Comparison of ENCODE assay signal across 10 cellular contexts in the genomic region with DNA sequence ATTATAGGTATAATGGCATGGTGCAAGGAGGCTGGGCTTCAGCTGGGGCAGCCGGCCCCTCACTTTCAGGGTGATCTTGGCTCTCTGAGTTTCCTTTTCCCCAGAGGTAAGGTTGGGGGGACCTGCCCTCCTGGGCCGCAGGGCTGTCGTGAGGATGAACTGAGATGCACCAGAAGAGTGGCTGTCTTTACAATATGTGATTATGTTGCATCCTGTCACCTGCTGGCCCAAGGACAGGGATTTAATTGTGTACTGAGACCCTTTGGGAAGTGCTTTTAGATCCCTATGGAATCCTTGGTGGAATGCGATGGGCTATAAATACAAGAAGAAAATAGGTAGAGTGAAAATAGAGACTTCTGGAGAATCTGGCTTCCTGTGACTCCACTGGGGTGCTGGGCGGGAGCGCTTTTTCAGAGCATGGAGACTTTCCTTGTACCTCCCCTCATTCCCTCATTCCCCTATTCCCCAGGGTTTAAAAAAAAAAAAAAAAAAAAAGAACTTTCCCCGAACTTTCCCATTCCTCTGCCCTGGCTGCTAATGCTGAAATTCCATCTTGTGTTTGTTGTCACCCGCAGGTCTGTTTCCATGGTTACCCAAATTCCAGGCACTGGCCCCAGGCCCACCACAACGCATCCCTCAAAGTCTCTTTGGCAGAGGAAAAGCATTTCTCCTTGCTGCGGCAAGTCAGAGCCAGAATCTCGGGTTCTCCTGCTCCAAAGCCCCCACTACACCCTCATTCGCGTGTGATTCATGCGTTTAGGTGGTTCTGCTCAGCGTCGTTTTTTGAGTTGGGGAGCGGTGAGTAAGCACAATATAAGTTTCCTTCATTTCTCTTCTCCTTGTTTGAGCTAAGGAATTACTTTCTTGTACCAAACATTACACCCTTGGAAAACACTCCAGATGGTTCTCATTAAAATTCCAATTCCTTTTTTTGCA. TPM values are rescaled to one million over a fixed set of nuclear protein-coding genes. Genes with fewer than 3 reads are reported as not detected.
DNase-seq lines count a peak whose midpoint lies in the region; ATAC-seq and TF ChIP-seq lines count a peak whose summit lies in the region.
"Had no signal": no experiment of that assay in that cellular context is flagged by ENCODE, and none has a peak within 500 bp of the region (broad histone marks: within the 10 kb centered on the region; RNA-seq: fewer than 3 reads in every experiment).

No MANE protein-coding gene starts in this region.

- H3K27me3 ChIP-seq in HUES48 (ENCODE audit: control insufficient read depth, insufficient read depth, low read length) (no peaks in the 10 kb centered on the region), dorsolateral prefrontal cortex (no peaks in the 10 kb centered on the region), lower lobe of right lung (ENCODE audit: low read depth) (no peaks in the 10 kb centered on the region), testis (no peaks in the 10 kb centered on the region), PC-3 (ENCODE audit: low read length) (no peaks in the 10 kb centered on the region)

- TF ChIP-seq POLR2A in testis (IDR thresholded peaks at IDR 0.05), result no peak

- H3F3A ChIP-seq in PC-3 (ENCODE audit: low read length, unreplicated experiment), result no peaks in the 10 kb centered on the region

- no peaks in the 10 kb centered on the region for H3K9me3 ChIP-seq in HUES48 (ENCODE audit: control insufficient read depth, insufficient read depth, low read length)
- H3K9me3 ChIP-seq in lower lobe of right lung, result no peaks in the 10 kb centered on the region
- H3K9me3 ChIP-seq in testis, result no peaks in the 10 kb centered on the region
- H3K9me3 ChIP-seq in PC-3 (ENCODE audit: low read length), result no peaks in the 10 kb centered on the region

- TF ChIP-seq CTCF in dorsolateral prefrontal cortex (IDR thresholded peaks at IDR 0.05 in 54 of 56, conservative IDR thresholded peaks at IDR 0.05 in 2 of 56; ENCODE audit: low read depth in 1 of 56, partially characterized antibody in 56 of 56) (no peak), lower lobe of right lung (IDR thresholded peaks at IDR 0.05) (no peak), testis (IDR thresholded peaks at IDR 0.05) (no peak), PC-3 (conservative IDR thresholded peaks at IDR 0.05; ENCODE audit: low read depth, low read length) (no peak)

- no peaks in the 10 kb centered on the region for H3K9me2 ChIP-seq in PC-3 (replicated peaks; ENCODE audit: low read length)

- no TSS peak for BruUV-seq in PC-3 (replicated peaks; lab: Mats Ljungman, UMichigan)

- peak overlapping the region; percentile 52 for H3K9ac ChIP-seq in HUES48 (ENCODE audit: low read depth, low read length)
- no peak overlapping the region for H3K9ac ChIP-seq in PC-3 (ENCODE audit: low read length)

- no peaks in the 10 kb centered on the region for H3K36me3 ChIP-seq in HUES48 (ENCODE audit: control insufficient read depth, insufficient read depth, low read length)
- H3K36me3 ChIP-seq in lower lobe of right lung, result no peaks in the 10 kb centered on the region
- H3K36me3 ChIP-seq in testis (ENCODE audit: low read depth, missing control alignments), result no peaks in the 10 kb centered on the region
- H3K36me3 ChIP-seq in PC-3 (ENCODE audit: low read depth, low read length), result no peaks in the 10 kb centered on the region

- WGBS in testis, 2 donors, result 53 to 65% methylated on average over 17 of the region's 17 CpGs

- POLR2A ChIA-PET in PC-3 (lab: Charles Lee; ENCODE audit: unreplicated experiment), result no interaction called here

- no peak overlapping the region for H2AFZ ChIP-seq in PC-3 (ENCODE audit: low read length)

- H3K4me3 ChIP-seq in HUES48 (ENCODE audit: low read depth, low read length) (peak overlapping the region; percentile 28; the same call in 1 of the 2 replicates), dorsolateral prefrontal cortex (peak overlapping the region in 6 of 59 donors; percentile 1 to 38 (median 18)), lower lobe of right lung (no peak overlapping the region), testis (no peak overlapping the region), PC-3 (ENCODE audit: low read length) (no peak overlapping the region)

- CTCF ChIA-PET in PC-3 (lab: Charles Lee), result no interaction called here

- ATAC-seq in lower lobe of right lung, result peak; percentile 47 to 63
- no peak for ATAC-seq in HG03159 (IDR thresholded peaks at IDR 0.05; ENCODE audit: unreplicated experiment)
- ATAC-seq in PC-3, result no peak
- ATAC-seq in GM21723 (IDR thresholded peaks at IDR 0.05; ENCODE audit: unreplicated experiment), result no peak

- H3K4me1 ChIP-seq in HUES48 (ENCODE audit: control insufficient read depth, insufficient read depth, low read length) (peaks cover 27% of the 10 kb centered on the region), lower lobe of right lung (peaks cover 12% of the 10 kb centered on the region), testis (peaks cover 27% of the 10 kb centered on the region), PC-3 (ENCODE audit: insufficient read depth, low read length) (no peaks in the 10 kb centered on the region)

- intact Hi-C loops in dorsolateral prefrontal cortex (cut with DNase I) (no loop called here), lower lobe of right lung (cut with DNase I) (no loop called here), testis (cut with DNase I; ENCODE audit: low total_unique reads) (loop anchor here (5.0 kb wide), 1 partner anchor 92 kb away; a partner anchor contains a TSS), PC-3 (cut with micrococcal nuclease) (no loop called here)

- DNase-seq in dorsolateral prefrontal cortex (peak in 6 of 10 donors; percentile 37 to 79 (median 60)), lower lobe of right lung (no peak), testis (peak; percentile 74), PC-3 (no peak), NCI-H2081 (lab: John Stamatoyannopoulos, UW) (no peak)
- DNase-seq: activated CD4-positive, alpha-beta T cell treated with anti-CD3 and anti-CD28 coated beads, Interleukin-2, amount 50 U/mL, for 1 hour; stimulated activated naive CD4-positive, alpha-beta T cell had no signal

- no peaks in the 10 kb centered on the region for H4K20me1 ChIP-seq in PC-3 (ENCODE audit: low read length)

- H3K4me2 ChIP-seq in PC-3 (ENCODE audit: low read length), result no peak overlapping the region

- H3K27ac ChIP-seq in HUES48 (ENCODE audit: low read depth, low read length) (peak overlapping the region; percentile 80), dorsolateral prefrontal cortex (peak overlapping the region in 32 of 59 donors; percentile 4 to 81 (median 62)), lower lobe of right lung (peak overlapping the region; percentile 79), testis (no peak overlapping the region), PC-3 (ENCODE audit: low read length) (no peak overlapping the region)

- no peaks in the 10 kb centered on the region for H3K79me2 ChIP-seq in PC-3 (ENCODE audit: low read length)

RNA-seq across cellular contexts. Expression of a gene that starts 21.8 kb away (rescaled TPM):
- 10 to 100 TPM; 18.9 to 65.9 (median 47.8) TPM for total RNA-seq in dorsolateral prefrontal cortex
- 53.1 TPM for total RNA-seq in lower lobe of right lung
- 10 to 100 TPM; 50.5 to 65.6 TPM for total RNA-seq in testis
- polyA plus RNA-seq in testis (ENCODE audit: insufficient read depth, low read depth, low replicate concordance), result 47.8 TPM
- total RNA-seq in PC-3 (2014; rRNA removed), result 19.3 and 21.0 TPM in 2 replicates

RNA-seq across cellular contexts. Expression of a gene that starts 21.9 kb away (rescaled TPM):
- total RNA-seq in dorsolateral prefrontal cortex (10 to 100 TPM; 27.2 to 57.8 (median 39.4) TPM), lower lobe of right lung (20.6 TPM), testis (10 to 100 TPM; 45.5 to 74.5 TPM), PC-3 (2014; rRNA removed) (15.4 and 38.1 TPM in 2 replicates)
- 42.3 TPM for polyA plus RNA-seq in testis (ENCODE audit: insufficient read depth, low read depth, low replicate concordance)

Comparison
In these comparisons a context has a peak if more than half of its experiments do, and no peak if none do; other contexts are left out.
1. H3K27ac ChIP-seq: peak in HUES48 (single experiment), dorsolateral prefrontal cortex (32 of 59) and lower lobe of right lung (single experiment); none in testis (0 of 2) and PC-3 (single experiment).
2. DNase-seq: peak in dorsolateral prefrontal cortex (6 of 10) and testis (single experiment); none in lower lobe of right lung (single experiment), PC-3 (single experiment) and NCI-H2081 (0 of 2).
3. ATAC-seq: peak in lower lobe of right lung (2 of 2); none in HG03159 (single experiment), PC-3 (single experiment) and GM21723 (single experiment).